26 cellular contexts compared by ENCODE assay signal in genomic region chr5:76450059-76450458, GRCh38. TPM values are rescaled to one million over a fixed set of nuclear protein-coding genes. Genes with fewer than 3 reads are reported as not detected.
A peak's percentile ranks its signal among the peaks of the same experiment; 100 is the strongest.
DNase-seq lines count a peak whose midpoint lies in the region; ATAC-seq and TF ChIP-seq lines count a peak whose summit lies in the region.
"Had no signal": no experiment of that assay in that cellular context is flagged by ENCODE, and none has a peak within 500 bp of the region (broad histone marks: within the 10 kb centered on the region; RNA-seq: fewer than 3 reads in every experiment).

No MANE protein-coding gene starts in this region.

- H3K36me3 ChIP-seq in CD8-positive, alpha-beta T cell (ENCODE audit: insufficient read depth, low read length) = no peaks in the 10 kb centered on the region
- H3K36me3 ChIP-seq in KMS-11 (ENCODE audit: insufficient read depth) (no peaks in the 10 kb centered on the region), endodermal cell (ENCODE audit: control insufficient read depth, insufficient read depth, low read length) (no peaks in the 10 kb centered on the region)
- H3K36me3 ChIP-seq: gastroesophageal sphincter, Peyer's patch, SJSA1 had no signal

- CTCF ChIA-PET in CD8-positive, alpha-beta T cell (lab: Charles Lee) = interaction anchor here (2.3 kb wide), 1 partner anchor 41 kb away, joined by 5 read pairs; no protein-coding TSS in a partner anchor

- no peaks in the 10 kb centered on the region for H3K9me3 ChIP-seq in CD8-positive, alpha-beta T cell (ENCODE audit: low read length)
- H3K9me3 ChIP-seq in endodermal cell (ENCODE audit: control insufficient read depth, low read length) = no peaks in the 10 kb centered on the region
- H3K9me3 ChIP-seq: gastroesophageal sphincter, Peyer's patch, SJSA1 had no signal

- no peak overlapping the region for H3K9ac ChIP-seq in KMS-11
- H3K9ac ChIP-seq in endodermal cell (ENCODE audit: extremely low read depth, low read length, poor library complexity, severe bottlenecking) = no peak overlapping the region

- H4K20me1 ChIP-seq in KMS-11 (ENCODE audit: insufficient read depth) = peaks cover 6% of the 10 kb centered on the region; the same call in 1 of the 2 replicates

- no peak for TF ChIP-seq CTCF in CD8-positive, alpha-beta T cell (IDR thresholded peaks at IDR 0.05)
- TF ChIP-seq CTCF in KMS-11 (conservative IDR thresholded peaks at IDR 0.05; ENCODE audit: low read depth, low read length) (no peak), brain (conservative IDR thresholded peaks at IDR 0.05) (no peak), nephron (IDR thresholded peaks at IDR 0.05; ENCODE audit: unreplicated experiment in 3 of 3) (no peak), endodermal cell (conservative IDR thresholded peaks at IDR 0.05) (no peak)

- peaks cover 46% of the 10 kb centered on the region for H3K36me3 Mint-ChIP-seq in CD8-positive, alpha-beta T cell
- H3K36me3 Mint-ChIP-seq in brain (no peaks in the 10 kb centered on the region), nephron (ENCODE audit: low read depth) (peaks cover 9% of the 10 kb centered on the region), endodermal cell (ENCODE audit: low read depth) (no peaks in the 10 kb centered on the region)

- peaks cover 73% of the 10 kb centered on the region for H3K79me2 ChIP-seq in KMS-11 (ENCODE audit: insufficient read depth, low read depth)

- peak overlapping the region; percentile 46 for H3K27ac Mint-ChIP-seq in CD8-positive, alpha-beta T cell
- H3K27ac Mint-ChIP-seq in brain (peak overlapping the region in 3 of 5 experiments; percentile 2 to 47 (median 14)), nephron (peak overlapping the region in 2 of 3 experiments; percentile 33 to 40), endodermal cell (no peak overlapping the region)
- H3K27ac Mint-ChIP-seq: nephron progenitor cell, progenitor cell of endocrine pancreas had no signal

- peak overlapping the region; percentile 1; the same call in 1 of the 2 replicates for H3K4me2 ChIP-seq in KMS-11

- DNase-seq in CD8-positive, alpha-beta T cell = no peak
- DNase-seq in HT-29 (ENCODE audit: low spot score) (no peak), endodermal cell (no peak)
- DNase-seq: activated CD4-positive, alpha-beta T cell treated with anti-CD3 and anti-CD28 coated beads for 1 hour; activated CD8-positive, alpha-beta memory T cell treated with anti-CD3 and anti-CD28 coated beads, Interleukin-2, amount 50 U/mL, for 4 hours; activated naive CD4-positive, alpha-beta T cell; AML-193; anterior cingulate cortex; cerebellar nuclear complex; EL; kidney glomerular epithelial cell; mesendoderm; NCI-H1417; nephron progenitor cell; Peyer's patch; stimulated activated naive CD8-positive, alpha-beta T cell treated with anti-CD3 and anti-CD28 coated beads, Interleukin-15, amount 100 ng/mL, for 72 hours; T-helper 9 cell; trophoblast cell had no signal

- no peak overlapping the region for H3K27ac ChIP-seq in CD8-positive, alpha-beta T cell (ENCODE audit: low read depth, low read length)
- H3K27ac ChIP-seq in KMS-11 (no peak overlapping the region; the same call in 1 of the 2 replicates), endodermal cell (ENCODE audit: low read depth, low read length) (no peak overlapping the region)
- H3K27ac ChIP-seq: gastroesophageal sphincter, Peyer's patch, SJSA1 had no signal

- no peak overlapping the region for H2AFZ ChIP-seq in KMS-11 (ENCODE audit: low read depth)

- H3K27me3 Mint-ChIP-seq in CD8-positive, alpha-beta T cell (ENCODE audit: low read depth) = no peaks in the 10 kb centered on the region
- H3K27me3 Mint-ChIP-seq in brain (no peaks in the 10 kb centered on the region), nephron (ENCODE audit: low read depth) (peaks cover 4% of the 10 kb centered on the region), endodermal cell (ENCODE audit: insufficient read depth) (peaks cover 2% of the 10 kb centered on the region)
- H3K27me3 Mint-ChIP-seq: progenitor cell of endocrine pancreas; stimulated activated naive CD8-positive, alpha-beta T cell treated with anti-CD3 and anti-CD28 coated beads, Interleukin-15, amount 100 ng/mL, for 72 hours had no signal

- ATAC-seq in CD8-positive, alpha-beta T cell = no peak
- ATAC-seq in GM21737 (IDR thresholded peaks at IDR 0.05; ENCODE audit: unreplicated experiment) = no peak
- ATAC-seq: esophagus mucosa; gastroesophageal sphincter; stimulated activated naive CD8-positive, alpha-beta T cell treated with anti-CD3 and anti-CD28 coated beads, Interleukin-15, amount 100 ng/mL, for 72 hours had no signal

- no peaks in the 10 kb centered on the region for H3K27me3 ChIP-seq in CD8-positive, alpha-beta T cell (ENCODE audit: insufficient read depth, low read length)
- no peaks in the 10 kb centered on the region for H3K27me3 ChIP-seq in KMS-11 (ENCODE audit: insufficient read depth, low read depth)
- no peaks in the 10 kb centered on the region for H3K27me3 ChIP-seq in endodermal cell (ENCODE audit: control insufficient read depth, insufficient read depth, low read length, poor library complexity, severe bottlenecking)
- H3K27me3 ChIP-seq: gastroesophageal sphincter, Peyer's patch had no signal

- POLR2A ChIA-PET in CD8-positive, alpha-beta T cell (lab: Charles Lee) = no interaction called here

- intact Hi-C loops in CD8-positive, alpha-beta T cell (cut with DNase I, micrococcal nuclease) = no loop called here

- WGBS in endodermal cell (ENCODE audit: insufficient coverage in 1 of 2, insufficient read length in 1 of 2), 2 experiments = 87% methylated on average over 3 of the region's 3 CpGs; no CpG with 5 or more reads in 1 of the 2 experiments

- no peaks in the 10 kb centered on the region for H3K9me3 Mint-ChIP-seq in CD8-positive, alpha-beta T cell
- H3K9me3 Mint-ChIP-seq in brain = peaks cover 0 to 3% (median 0%) of the 10 kb centered on the region in 5 experiments
- no peaks in the 10 kb centered on the region for H3K9me3 Mint-ChIP-seq in nephron
- H3K9me3 Mint-ChIP-seq in endodermal cell = no peaks in the 10 kb centered on the region
- H3K9me3 Mint-ChIP-seq: nephron progenitor cell; stimulated activated naive CD8-positive, alpha-beta T cell treated with anti-CD3 and anti-CD28 coated beads, Interleukin-15, amount 100 ng/mL, for 72 hours had no signal

- H3K4me3 ChIP-seq in CD8-positive, alpha-beta T cell (ENCODE audit: low read depth, low read length) = no peak overlapping the region
- H3K4me3 ChIP-seq in KMS-11 (IDR thresholded peaks at IDR 0.05; ENCODE audit: insufficient read depth, low read depth, low read length) = no peak overlapping the region
- H3K4me3 ChIP-seq in endodermal cell (ENCODE audit: low read length) = no peak overlapping the region
- H3K4me3 ChIP-seq: gastroesophageal sphincter, Peyer's patch, SJSA1 had no signal

- H3K4me1 ChIP-seq in CD8-positive, alpha-beta T cell (ENCODE audit: insufficient read depth, low read length) = peaks cover 34% of the 10 kb centered on the region
- peaks cover 45% of the 10 kb centered on the region for H3K4me1 ChIP-seq in KMS-11 (ENCODE audit: low read depth, poor library complexity, severe bottlenecking)
- H3K4me1 ChIP-seq in endodermal cell (ENCODE audit: control insufficient read depth, insufficient read depth, low read length) = no peaks in the 10 kb centered on the region
- H3K4me1 ChIP-seq: SJSA1 had no signal

- peak overlapping the region; percentile 23 for H3K4me3 Mint-ChIP-seq in CD8-positive, alpha-beta T cell
- H3K4me3 Mint-ChIP-seq in brain (peak overlapping the region in 1 of 5 experiments; percentile 29), nephron (no peak overlapping the region), endodermal cell (no peak overlapping the region)
- H3K4me3 Mint-ChIP-seq: nephron progenitor cell; stimulated activated naive CD8-positive, alpha-beta T cell treated with anti-CD3 and anti-CD28 coated beads, Interleukin-15, amount 100 ng/mL, for 72 hours had no signal

- H3K4me1 Mint-ChIP-seq in CD8-positive, alpha-beta T cell (ENCODE audit: low read depth) = peaks cover 61% of the 10 kb centered on the region
- H3K4me1 Mint-ChIP-seq in brain (peaks cover 12% of the 10 kb centered on the region), nephron (no peaks in the 10 kb centered on the region), endodermal cell (peaks cover 19% of the 10 kb centered on the region)

RNA-seq across cellular contexts. Expression of gene IQGAP2, which starts 47.0 kb away (rescaled TPM):
- 10 to 100 TPM; 30.9 to 34.3 TPM for total RNA-seq in CD8-positive, alpha-beta T cell
- 0.39 TPM for polyA plus RNA-seq in brain (ENCODE audit: insufficient read depth, low read depth, low replicate concordance)
- 18.6 and 19.4 TPM in 2 replicates for total RNA-seq in HT-29 (2014; rRNA removed; shearing (Covaris generic))
- total RNA-seq in endodermal cell = 10 to 100 TPM in 1 of 2 donors, 1 to 10 TPM in 1; 8.3 to 19.4 TPM
- polyA plus RNA-seq in endodermal cell (2013, experiment 1 of 2) = 19.4 TPM
- polyA plus RNA-seq in endodermal cell (2013, experiment 2 of 2) = 17.3 TPM
